ENCODE assay signal across 8 cellular contexts in genomic region chr14:100850841-100851585, GRCh38. TPM values are rescaled to one million over a fixed set of nuclear protein-coding genes. Genes with fewer than 3 reads are reported as not detected.
DNase-seq lines count a peak whose midpoint lies in the region; ATAC-seq, FAIRE-seq and TF ChIP-seq lines count a peak whose summit lies in the region.

No MANE protein-coding gene starts in this region.

- in situ Hi-C loops in SK-MEL-5 (cut with HindIII; ENCODE audit: low pct_unique_long_range_greater_than_20kb, low sequenced_read_pairs), result no loop called here

- POLR2A ChIA-PET in A549 (lab: Yijun Ruan, JAX), result no interaction called here

- ATAC-seq in A549, result peak; percentile 86 to 98
- ATAC-seq in GM18502 (IDR thresholded peaks at IDR 0.05; ENCODE audit: poor library complexity, unreplicated experiment), result peak; percentile 73
- peak; percentile 87 for ATAC-seq in HG03571 (IDR thresholded peaks at IDR 0.05; ENCODE audit: unreplicated experiment)
- ATAC-seq in left cardiac atrium, result peak; percentile 53 to 77
- no peak for ATAC-seq in HG02610 (IDR thresholded peaks at IDR 0.05; ENCODE audit: unreplicated experiment)

- TF ChIP-seq EP300 in A549 (IDR thresholded peaks at IDR 0.05), result no peak

- CTCF ChIA-PET in A549 (lab: Yijun Ruan, JAX), result interaction anchor here (0.6 to 4.4 kb wide), 27 partner anchors 9 to 933 kb away, joined by 3 to 30 read pairs (median 4); no protein-coding TSS in a partner anchor

- no peak for TF ChIP-seq POLR2A in A549 (IDR thresholded peaks at IDR 0.05; ENCODE audit: low read length)

- no peak for FAIRE-seq in A549 (lab: Jason Lieb, UNC)

- peak overlapping the region in 1 of 2 experiments; percentile 65; a peak in 3 of 6 replicates for H3K27ac ChIP-seq in A549

- 32% methylated on average over 5 of the region's 8 CpGs for WGBS in A549 (ENCODE audit: missing lambda C conversion rate)

- 0 out of 3 replicates have a peak overlapping the region, but pooled peaks have one; percentile 23 for H3K4me2 ChIP-seq in A549

- peak; percentile 90 to 91 for TF ChIP-seq RAD21 in A549 (conservative IDR thresholded peaks at IDR 0.05 in 1 of 2, IDR thresholded peaks at IDR 0.05 in 1 of 2)

- intact Hi-C loops in left cardiac atrium (cut with DNase I), result no loop called here

- TF ChIP-seq CTCF in A549 (IDR thresholded peaks at IDR 0.05), result peak; percentile 79

- peaks cover 7% of the 10 kb centered on the region; the same call in 1 of the 3 replicates for H3K4me1 ChIP-seq in A549

- no peaks in the 10 kb centered on the region for H3K9me3 ChIP-seq in A549

- DNase-seq in A549 (ENCODE audit: low read depth in 1 of 2, low spot score in 1 of 2), result peak; percentile 69 to 71
- peak; percentile 83 for DNase-seq in SK-MEL-5 (ENCODE audit: low read depth, low spot score)
- DNase-seq in activated gamma-delta T cell (lab: John Stamatoyannopoulos, UW), result peak; percentile 33
- DNase-seq in left cardiac atrium, result peak; percentile 63
- peak; percentile 27 to 73 for DNase-seq in stimulated activated CD4-positive, alpha-beta T cell treated with anti-CD3 and anti-CD28 coated beads, Interleukin-1b, Interleukin-23, amount 100 ng/mL, for 1 hour (ENCODE audit: low read depth in 2 of 2)

- H3K4me3 ChIP-seq in A549, result no peak overlapping the region

TF ChIP-seq in A549, 52 proteins besides CTCF, POLR2A, EP300 and RAD21:
- TF ChIP-seq MAX (IDR thresholded peaks at IDR 0.05), result no peak
- no peak for TF ChIP-seq ZC3H11A (IDR thresholded peaks at IDR 0.05)
- no peak for TF ChIP-seq MYC (IDR thresholded peaks at IDR 0.05; ENCODE audit: borderline replicate concordance, low read length)
- peak; percentile 93 for TF ChIP-seq SMC3 (IDR thresholded peaks at IDR 0.05)

RNA-seq across cellular contexts. Expression of gene MEG3, which starts 25.1 kb away (rescaled TPM):
- polyA plus RNA-seq in A549 (2011; rRNA removed) (27.0 and 38.0 TPM in 2 replicates), A549 (2017; fragmentation: RNase III; extraction: RNeasy Plus Mini Kit Qiagen cat#74134 plus additional on column Dnase treatment) (56.7 to 66.4 TPM (median 57.8 TPM) in 3 replicates)
- 19.9 and 24.5 TPM in 2 replicates for polyA plus RNA-seq in A549 (2012; cell fraction: cytosol; rRNA removed)
- polyA plus RNA-seq in A549 (2012; cell fraction: nucleus; rRNA removed), result 367 and 439 TPM in 2 replicates
- polyA minus RNA-seq in A549 (2011; rRNA and poly(A)+ RNA removed), result 14.8 and 15.7 TPM in 2 replicates
- 0.08 TPM in 1 of 2 replicates, not detected in the other for total RNA-seq in SK-MEL-5 (2014; rRNA removed; shearing (Covaris generic))
- not detected in 2 replicates for polyA plus RNA-seq in SK-MEL-5 (2015; cell fraction: cytosol; rRNA removed)
- polyA plus RNA-seq in SK-MEL-5 (2015; cell fraction: nucleus; rRNA removed), result 0.11 TPM in 1 of 2 replicates, not detected in the other
- total RNA-seq in left cardiac atrium, result 10 to 100 TPM; 24.7 to 26.3 TPM

RNA-seq across cellular contexts. Expression of gene RTL1, which starts 52.5 kb away (rescaled TPM):
- polyA plus RNA-seq in A549 (2011; rRNA removed), result 0.01 TPM in 1 of 2 replicates, not detected in the other
- 0.01 and 0.03 TPM in 2 replicates for polyA plus RNA-seq in A549 (2012; cell fraction: cytosol; rRNA removed)
- polyA plus RNA-seq in A549 (2012; cell fraction: nucleus; rRNA removed), result 0.01 and 0.02 TPM in 2 replicates
- polyA plus RNA-seq in A549 (2017; fragmentation: RNase III; extraction: RNeasy Plus Mini Kit Qiagen cat#74134 plus additional on column Dnase treatment), result 0.01 to 0.03 TPM in 2 of 3 replicates, not detected in the other
- 0.08 TPM in 1 of 2 replicates, not detected in the other for polyA minus RNA-seq in A549 (2011; rRNA and poly(A)+ RNA removed)
- total RNA-seq in SK-MEL-5 (2014; rRNA removed; shearing (Covaris generic)), result not detected in 2 replicates
- 0.01 and 0.02 TPM in 2 replicates for polyA plus RNA-seq in SK-MEL-5 (2015; cell fraction: cytosol; rRNA removed)
- polyA plus RNA-seq in SK-MEL-5 (2015; cell fraction: nucleus; rRNA removed), result not detected in 2 replicates
- total RNA-seq in left cardiac atrium, result not detected

Comparison
In these comparisons a context has a peak if more than half of its experiments do, and no peak if none do; other contexts are left out.
1. DNase-seq: peak in every context shown above with its lines; median percentile 83 in SK-MEL-5; 70 in A549; 63 in left cardiac atrium; 50 in stimulated activated CD4-positive, alpha-beta T cell treated with anti-CD3 and anti-CD28 coated beads, Interleukin-1b, Interleukin-23, amount 100 ng/mL, for 1 hour; 33 in activated gamma-delta T cell.
2. RNA of gene MEG3, which starts 25.1 kb away (total RNA-seq): 24.7 to 26.3 TPM in left cardiac atrium; 0.08 TPM in SK-MEL-5; every median in the first group is over 10 times any median in the second.